In genomic region chrX:39672405-39672804, GRCh38 we compare ENCODE assay signal across 10 cellular contexts.
"Had no signal": no experiment of that assay in that cellular context is flagged by ENCODE, and none has a peak within 500 bp of the region (broad histone marks: within the 10 kb centered on the region; RNA-seq: fewer than 3 reads in every experiment).

No MANE protein-coding gene starts in this region.

- H3K27ac ChIP-seq: GM23248, HL-60 had no signal

- H3K27ac Mint-ChIP-seq: H9, HFFc6, IgD-negative memory B cell had no signal

- H3K4me3 ChIP-seq: GM23248 had no signal

- H3K4me1 Mint-ChIP-seq: IgD-negative memory B cell had no signal

- DNase-seq: GM23248, GOT3, H9, HCEC 1CT, HFFc6, KG1 had no signal

- H3K4me3 Mint-ChIP-seq: H9, HFFc6, IgD-negative memory B cell had no signal

- H3K9ac ChIP-seq: GM23248 had no signal

- H3K9me3 Mint-ChIP-seq: HFFc6 had no signal

- FAIRE-seq: H54, HepG2 had no signal

- H2AFZ ChIP-seq: GM23248 had no signal

- ATAC-seq: HepG2 had no signal
